In genomic region chr14:63179383-63179782, GRCh38 we compare ENCODE assay signal across 27 cellular contexts. TPM values are rescaled to one million over a fixed set of nuclear protein-coding genes. Genes with fewer than 3 reads are reported as not detected.
DNase-seq lines count a peak whose midpoint lies in the region; ATAC-seq and TF ChIP-seq lines count a peak whose summit lies in the region.
"Had no signal": no experiment of that assay in that cellular context is flagged by ENCODE, and none has a peak within 500 bp of the region (broad histone marks: within the 10 kb centered on the region; RNA-seq: fewer than 3 reads in every experiment).

No MANE protein-coding gene starts in this region.

- intact Hi-C loops in Right ventricle myocardium superior (cut with DNase I), result no loop called here
- intact Hi-C loops in cardiac septum (cut with DNase I), result loop anchor here (10.0 kb wide), 1 partner anchor 195 kb away; no protein-coding TSS in a partner anchor
- intact Hi-C loops in esophagus squamous epithelium (cut with DNase I), result no loop called here

- H3K9me3 Mint-ChIP-seq in stimulated activated naive B cell treated with anti-CD40 and anti-IgM and Interleukin-4, amounts not matched to agents 10 μg/mL and 1 μg/mL and 100 μg/mL, for 72 hours, result peaks cover 2 to 4% of the 10 kb centered on the region in 2 donors
- no peaks in the 10 kb centered on the region for H3K9me3 Mint-ChIP-seq in activated naive CD4-positive, alpha-beta T cell treated with anti-CD3 and anti-CD28 coated beads, Interleukin-2, amount 10 ng/mL, durations not matched to agents 7 days and 5 days
- H3K9me3 Mint-ChIP-seq: activated CD4-positive, alpha-beta T cell treated with anti-CD3 and anti-CD28 coated beads, Interleukin-2, amount 10 ng/mL, durations not matched to agents 24 days and 14 days; activated naive CD4-positive, alpha-beta T cell treated with anti-CD3 and anti-CD28 coated beads, Interleukin-2, amount 50 U/mL, for 24 hours had no signal

- no peaks in the 10 kb centered on the region for H3K79me1 ChIP-seq in trophoblast cell (ENCODE audit: low read length)

- H2BK12ac ChIP-seq in trophoblast cell (ENCODE audit: low read length), result no peak overlapping the region

- TF ChIP-seq CTCF in esophagus squamous epithelium (IDR thresholded peaks at IDR 0.05), result no peak

- TF ChIP-seq POLR2A in esophagus squamous epithelium (IDR thresholded peaks at IDR 0.05), result no peak

- ATAC-seq in Right ventricle myocardium superior (ENCODE audit: poor library complexity), result peak; percentile 58
- no peak for ATAC-seq in stimulated activated naive B cell treated with anti-CD40 and anti-IgM and Interleukin-4, amounts not matched to agents 10 μg/mL and 1 μg/mL and 100 μg/mL, for 72 hours (replicated peaks)
- ATAC-seq: activated CD8-positive, alpha-beta memory T cell treated with anti-CD3 and anti-CD28 coated beads, Interleukin-2, amount 10 ng/mL, durations not matched to agents 7 days and 5 days; effector memory CD8-positive, alpha-beta T cell; HCT116; K562; T-cell had no signal

- DNase-seq in Right ventricle myocardium superior (peak; percentile 49), cardiac septum (ENCODE audit: low spot score) (no peak), esophagus squamous epithelium (lab: John Stamatoyannopoulos, UW) (no peak), trophoblast cell (peak in 1 of 2 donors; percentile 21), GOT3 (lab: John Stamatoyannopoulos, UW) (no peak)
- no peak for DNase-seq in activated CD4-positive, alpha-beta T cell treated with anti-CD3 and anti-CD28 coated beads, Interleukin-2, amount 50 U/mL, for 1 hour
- DNase-seq in stimulated activated naive B cell treated with anti-CD40 and anti-IgM and Interleukin-4, amounts not matched to agents 10 μg/mL and 1 μg/mL and 100 μg/mL, for 72 hours, result no peak
- no peak for DNase-seq in activated naive CD4-positive, alpha-beta T cell treated with anti-CD3 and anti-CD28 coated beads, Interleukin-2, amount 10 ng/mL, durations not matched to agents 7 days and 5 days
- DNase-seq: activated CD4-positive, alpha-beta T cell treated with anti-CD3 and anti-CD28 coated beads, Interleukin-2, amount 10 ng/mL, durations not matched to agents 24 days and 14 days; activated CD8-positive, alpha-beta memory T cell treated with anti-CD3 and anti-CD28 coated beads, Interleukin-2, amount 10 ng/mL, durations not matched to agents 7 days and 5 days; AML-193; DMS79; effector memory CD8-positive, alpha-beta T cell; MV-4-11; NCI-H1694 treated with DMSO at 0.1 percent for 48 hours; NCI-H82; nephron progenitor cell; SHP77; small intestine; stimulated activated CD4-positive, alpha-beta T cell treated with anti-CD3 and anti-CD28 coated beads, Interleukin-2, amount 100 ng/mL, for 48 hours; stimulated activated naive CD4-positive, alpha-beta T cell; T-cell; tibial artery had no signal

- H2AFZ ChIP-seq in trophoblast cell (ENCODE audit: insufficient read depth, low read length, poor library complexity), result no peak overlapping the region

- H4K8ac ChIP-seq in trophoblast cell (ENCODE audit: low read depth, low read length), result no peak overlapping the region

- no peak overlapping the region for H3K18ac ChIP-seq in trophoblast cell (ENCODE audit: low read length)

- H3K27me3 Mint-ChIP-seq in stimulated activated naive B cell treated with anti-CD40 and anti-IgM and Interleukin-4, amounts not matched to agents 10 μg/mL and 1 μg/mL and 100 μg/mL, for 72 hours, result peaks cover 0 to 7% of the 10 kb centered on the region in 2 donors
- no peaks in the 10 kb centered on the region for H3K27me3 Mint-ChIP-seq in activated naive CD4-positive, alpha-beta T cell treated with anti-CD3 and anti-CD28 coated beads, Interleukin-2, amount 10 ng/mL, durations not matched to agents 7 days and 5 days
- H3K27me3 Mint-ChIP-seq: activated CD4-positive, alpha-beta T cell treated with anti-CD3 and anti-CD28 coated beads, Interleukin-2, amount 10 ng/mL, durations not matched to agents 24 days and 14 days; activated CD8-positive, alpha-beta memory T cell treated with anti-CD3 and anti-CD28 coated beads, Interleukin-2, amount 10 ng/mL, durations not matched to agents 7 days and 5 days had no signal

- H3K23ac ChIP-seq in trophoblast cell (ENCODE audit: low read length), result no peak overlapping the region

- H4K91ac ChIP-seq in trophoblast cell (ENCODE audit: low read depth, low read length), result peak overlapping the region; percentile 39

- peak overlapping the region; percentile 59 to 73 (median 62) for H3K27ac ChIP-seq in esophagus squamous epithelium
- H3K27ac ChIP-seq in trophoblast cell (ENCODE audit: low read depth, low read length), result no peak overlapping the region
- H3K27ac ChIP-seq: tibial artery had no signal

- no peak overlapping the region for H2BK120ac ChIP-seq in trophoblast cell (ENCODE audit: insufficient read depth, low read length, poor library complexity)

- no peak overlapping the region for H3K4me3 Mint-ChIP-seq in stimulated activated naive B cell treated with anti-CD40 and anti-IgM and Interleukin-4, amounts not matched to agents 10 μg/mL and 1 μg/mL and 100 μg/mL, for 72 hours
- H3K4me3 Mint-ChIP-seq in activated naive CD4-positive, alpha-beta T cell treated with anti-CD3 and anti-CD28 coated beads, Interleukin-2, amount 10 ng/mL, durations not matched to agents 7 days and 5 days, result no peak overlapping the region
- H3K4me3 Mint-ChIP-seq: activated CD4-positive, alpha-beta T cell treated with anti-CD3 and anti-CD28 coated beads, Interleukin-2, amount 10 ng/mL, durations not matched to agents 24 days and 14 days; activated CD8-positive, alpha-beta memory T cell treated with anti-CD3 and anti-CD28 coated beads, Interleukin-2, amount 10 ng/mL, durations not matched to agents 7 days and 5 days; activated naive CD4-positive, alpha-beta T cell treated with anti-CD3 and anti-CD28 coated beads, Interleukin-2, amount 50 U/mL, for 24 hours; effector memory CD8-positive, alpha-beta T cell; nephron progenitor cell; T-cell had no signal

- H3K4me3 ChIP-seq in esophagus squamous epithelium (no peak overlapping the region), trophoblast cell (ENCODE audit: low read depth, low read length) (no peak overlapping the region)
- H3K4me3 ChIP-seq: K562, left lung, tibial artery had no signal

- no peaks in the 10 kb centered on the region for H3K4me1 Mint-ChIP-seq in stimulated activated naive B cell treated with anti-CD40 and anti-IgM and Interleukin-4, amounts not matched to agents 10 μg/mL and 1 μg/mL and 100 μg/mL, for 72 hours
- H3K4me1 Mint-ChIP-seq in activated naive CD4-positive, alpha-beta T cell treated with anti-CD3 and anti-CD28 coated beads, Interleukin-2, amount 10 ng/mL, durations not matched to agents 7 days and 5 days, result no peaks in the 10 kb centered on the region
- H3K4me1 Mint-ChIP-seq: activated CD4-positive, alpha-beta T cell treated with anti-CD3 and anti-CD28 coated beads, Interleukin-2, amount 10 ng/mL, durations not matched to agents 24 days and 14 days; activated CD8-positive, alpha-beta memory T cell treated with anti-CD3 and anti-CD28 coated beads, Interleukin-2, amount 10 ng/mL, durations not matched to agents 7 days and 5 days; activated naive CD4-positive, alpha-beta T cell treated with anti-CD3 and anti-CD28 coated beads, Interleukin-2, amount 50 U/mL, for 24 hours; nephron progenitor cell; T-cell had no signal

- H3K14ac ChIP-seq in trophoblast cell (ENCODE audit: low read length), result no peak overlapping the region

- H3K9ac ChIP-seq in trophoblast cell (ENCODE audit: low read length), result no peak overlapping the region

- CTCF ChIA-PET in activated naive CD4-positive, alpha-beta T cell treated with anti-CD3 and anti-CD28 coated beads, Interleukin-2, amount 10 ng/mL, durations not matched to agents 7 days and 5 days (lab: Charles Lee), result no interaction called here

- no peaks in the 10 kb centered on the region for H3K79me2 ChIP-seq in trophoblast cell (ENCODE audit: control insufficient read depth, insufficient read depth, low read length, poor library complexity)

- H3K4me1 ChIP-seq in esophagus squamous epithelium (peaks cover 0 to 13% (median 4%) of the 10 kb centered on the region in 3 donors), trophoblast cell (ENCODE audit: control insufficient read depth in 1 of 2, insufficient read depth in 2 of 2, low read length in 2 of 2) (peaks cover 0 to 9% of the 10 kb centered on the region in 2 experiments)
- H3K4me1 ChIP-seq: left lung had no signal

- 50 to 59% methylated on average over 4 of the region's 4 CpGs for WGBS in esophagus squamous epithelium, 2 donors
- WGBS in trophoblast cell (ENCODE audit: extremely low coverage, insufficient coverage, insufficient read length), result no CpG with 5 or more reads among the region's 4 CpGs

- H3K4ac ChIP-seq in trophoblast cell (ENCODE audit: low read depth, low read length), result no peak overlapping the region

- H3K36me3 ChIP-seq in esophagus squamous epithelium (no peaks in the 10 kb centered on the region), trophoblast cell (ENCODE audit: control insufficient read depth in 1 of 2, insufficient read depth in 2 of 2, low read length in 2 of 2) (no peaks in the 10 kb centered on the region)
- H3K36me3 ChIP-seq: left lung, tibial artery had no signal

- no peak overlapping the region for H2BK5ac ChIP-seq in trophoblast cell (ENCODE audit: low read depth, low read length, poor library complexity)

- no peaks in the 10 kb centered on the region for H3K9me3 ChIP-seq in esophagus squamous epithelium
- no peaks in the 10 kb centered on the region for H3K9me3 ChIP-seq in trophoblast cell (ENCODE audit: insufficient read depth, low read depth, low read length)
- H3K9me3 ChIP-seq: left lung, tibial artery had no signal

- H3K36me3 Mint-ChIP-seq in stimulated activated naive B cell treated with anti-CD40 and anti-IgM and Interleukin-4, amounts not matched to agents 10 μg/mL and 1 μg/mL and 100 μg/mL, for 72 hours, result no peaks in the 10 kb centered on the region
- H3K36me3 Mint-ChIP-seq in activated naive CD4-positive, alpha-beta T cell treated with anti-CD3 and anti-CD28 coated beads, Interleukin-2, amount 10 ng/mL, durations not matched to agents 7 days and 5 days, result no peaks in the 10 kb centered on the region
- H3K36me3 Mint-ChIP-seq: activated CD8-positive, alpha-beta memory T cell treated with anti-CD3 and anti-CD28 coated beads, Interleukin-2, amount 10 ng/mL, durations not matched to agents 7 days and 5 days; activated naive CD4-positive, alpha-beta T cell treated with anti-CD3 and anti-CD28 coated beads, Interleukin-2, amount 50 U/mL, for 24 hours; T-cell had no signal

- no peak overlapping the region for H3K27ac Mint-ChIP-seq in stimulated activated naive B cell treated with anti-CD40 and anti-IgM and Interleukin-4, amounts not matched to agents 10 μg/mL and 1 μg/mL and 100 μg/mL, for 72 hours
- no peak overlapping the region for H3K27ac Mint-ChIP-seq in activated naive CD4-positive, alpha-beta T cell treated with anti-CD3 and anti-CD28 coated beads, Interleukin-2, amount 10 ng/mL, durations not matched to agents 7 days and 5 days
- H3K27ac Mint-ChIP-seq: activated CD4-positive, alpha-beta T cell treated with anti-CD3 and anti-CD28 coated beads, Interleukin-2, amount 10 ng/mL, durations not matched to agents 24 days and 14 days; activated CD8-positive, alpha-beta memory T cell treated with anti-CD3 and anti-CD28 coated beads, Interleukin-2, amount 10 ng/mL, durations not matched to agents 7 days and 5 days; activated naive CD4-positive, alpha-beta T cell treated with anti-CD3 and anti-CD28 coated beads, Interleukin-2, amount 50 U/mL, for 24 hours; effector memory CD8-positive, alpha-beta T cell; nephron progenitor cell; T-cell had no signal

- H3K27me3 ChIP-seq in esophagus squamous epithelium (no peaks in the 10 kb centered on the region), trophoblast cell (ENCODE audit: insufficient read depth, low read length) (no peaks in the 10 kb centered on the region)
- H3K27me3 ChIP-seq: left lung, tibial artery had no signal

- H3K4me2 ChIP-seq in trophoblast cell (ENCODE audit: low read length), result no peak overlapping the region

- no peak overlapping the region for H2AK5ac ChIP-seq in trophoblast cell (ENCODE audit: low read length)

- H4K12ac ChIP-seq in trophoblast cell (ENCODE audit: low read depth, low read length), result no peak overlapping the region

RNA-seq across cellular contexts. Expression of gene RHOJ, which starts 24.9 kb away (rescaled TPM):
- total RNA-seq in Right ventricle myocardium superior, result 13.5 TPM
- total RNA-seq in cardiac septum, result 14.7 TPM
- total RNA-seq in esophagus squamous epithelium, result 1 to 10 TPM in 2 of 4 donors, under 1 TPM in 2; 0.64 to 9.5 (median 0.87) TPM
- 0.21 TPM in 2 replicates for polyA plus RNA-seq in trophoblast cell (2013)
- total RNA-seq: activated CD4-positive, alpha-beta T cell treated with anti-CD3 and anti-CD28 coated beads, Interleukin-2, amount 10 ng/mL, durations not matched to agents 24 days and 14 days; activated CD8-positive, alpha-beta memory T cell treated with anti-CD3 and anti-CD28 coated beads, Interleukin-2, amount 10 ng/mL, durations not matched to agents 7 days and 5 days; K562; T-cell had no signal
- polyA plus RNA-seq: K562 had no signal
